Comparison of ENCODE assay signal across 29 cellular contexts in the genomic region with DNA sequence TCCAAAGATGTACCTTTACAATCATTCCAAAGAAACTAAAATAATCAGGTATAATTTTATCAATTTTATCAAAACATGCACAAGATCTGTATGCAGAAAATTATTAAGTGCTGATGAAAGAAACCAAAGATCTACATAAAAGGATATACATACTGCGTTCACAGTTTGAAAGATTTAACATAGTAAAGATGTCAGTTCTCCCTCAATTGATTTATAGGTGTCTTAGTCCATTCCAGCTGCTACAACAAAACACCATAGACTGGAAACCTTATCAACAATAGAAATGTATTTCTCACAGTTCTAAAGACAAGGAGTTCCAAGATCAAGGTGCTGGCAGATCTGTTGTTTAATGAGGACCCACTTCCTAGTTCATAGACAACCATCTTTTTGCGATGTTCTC.
"Had no signal": no experiment of that assay in that cellular context is flagged by ENCODE, and none has a peak within 500 bp of the region (broad histone marks: within the 10 kb centered on the region; RNA-seq: fewer than 3 reads in every experiment).

No MANE protein-coding gene starts in this region.

- H3K36me3 ChIP-seq: stomach, suprapubic skin, thoracic aorta, thyroid gland, tibial artery, tibial nerve, transverse colon, upper lobe of left lung, upper lobe of right lung, uterus, vagina had no signal

- H3K9me3 Mint-ChIP-seq: stimulated activated effector memory CD8-positive, alpha-beta T cell treated with anti-CD3 and anti-CD28 coated beads, Interleukin-12 subunit alpha, Interleukin-12 subunit beta, amount 100 ng/mL, for 72 hours; stimulated activated memory B cell treated with anti-CD40 and anti-IgM and Interleukin-4, amounts not matched to agents 10 μg/mL and 1 μg/mL and 100 μg/mL, for 72 hours; stimulated activated naive B cell treated with anti-CD40 and anti-IgM and Interleukin-4, amounts not matched to agents 10 μg/mL and 1 μg/mL and 100 μg/mL, for 72 hours; stimulated activated naive CD8-positive, alpha-beta T cell treated with anti-CD3 and anti-CD28 coated beads, Interleukin-15, amount 100 ng/mL, for 72 hours; stimulated activated naive CD8-positive, alpha-beta T cell treated with anti-CD3 and anti-CD28 coated beads, Interleukin-15, Interleukin-2, amounts not matched to agents 100 ng/mL and 50 ng/mL, for 24 hours; type B pancreatic cell had no signal

- H3K27me3 Mint-ChIP-seq: stimulated activated naive B cell treated with anti-CD40 and anti-IgM and Interleukin-4, amounts not matched to agents 10 μg/mL and 1 μg/mL and 100 μg/mL, for 72 hours; stimulated activated naive CD8-positive, alpha-beta T cell treated with anti-CD3 and anti-CD28 coated beads, Interleukin-15, amount 100 ng/mL, for 72 hours; stimulated activated naive CD8-positive, alpha-beta T cell treated with anti-CD3 and anti-CD28 coated beads, Interleukin-15, Interleukin-2, amounts not matched to agents 100 ng/mL and 50 ng/mL, for 24 hours; type B pancreatic cell had no signal

- H3K4me1 Mint-ChIP-seq: stimulated activated effector memory CD8-positive, alpha-beta T cell treated with anti-CD3 and anti-CD28 coated beads, Interleukin-12 subunit alpha, Interleukin-12 subunit beta, amount 100 ng/mL, for 72 hours; stimulated activated memory B cell treated with anti-CD40 and anti-IgM and Interleukin-4, amounts not matched to agents 10 μg/mL and 1 μg/mL and 100 μg/mL, for 72 hours; stimulated activated naive B cell treated with anti-CD40 and anti-IgM and Interleukin-4, amounts not matched to agents 10 μg/mL and 1 μg/mL and 100 μg/mL, for 72 hours; stimulated activated naive CD8-positive, alpha-beta T cell treated with anti-CD3 and anti-CD28 coated beads, Interleukin-15, amount 100 ng/mL, for 72 hours had no signal

- H3K4me3 ChIP-seq: stomach, suprapubic skin, testis, thoracic aorta, thyroid gland, tibial artery, tibial nerve, transverse colon, upper lobe of left lung, upper lobe of right lung, uterus, vagina had no signal

- H3K27ac Mint-ChIP-seq: stimulated activated effector memory CD8-positive, alpha-beta T cell treated with anti-CD3 and anti-CD28 coated beads, Interleukin-12 subunit alpha, Interleukin-12 subunit beta, amount 100 ng/mL, for 72 hours; stimulated activated memory B cell treated with anti-CD40 and anti-IgM and Interleukin-4, amounts not matched to agents 10 μg/mL and 1 μg/mL and 100 μg/mL, for 72 hours; stimulated activated naive B cell treated with anti-CD40 and anti-IgM and Interleukin-4, amounts not matched to agents 10 μg/mL and 1 μg/mL and 100 μg/mL, for 72 hours; stimulated activated naive CD8-positive, alpha-beta T cell treated with anti-CD3 and anti-CD28 coated beads, Interleukin-15, amount 100 ng/mL, for 72 hours; stimulated activated naive CD8-positive, alpha-beta T cell treated with anti-CD3 and anti-CD28 coated beads, Interleukin-15, Interleukin-2, amounts not matched to agents 100 ng/mL and 50 ng/mL, for 24 hours; type B pancreatic cell had no signal

- H3K4me1 ChIP-seq: stomach, suprapubic skin, thyroid gland, tibial nerve, transverse colon, upper lobe of left lung, upper lobe of right lung, uterus, vagina had no signal

- FAIRE-seq: urothelium cell line had no signal

- ATAC-seq: stimulated activated naive B cell treated with anti-CD40 and anti-IgM and Interleukin-4, amounts not matched to agents 10 μg/mL and 1 μg/mL and 100 μg/mL, for 72 hours; stimulated activated naive CD8-positive, alpha-beta T cell treated with anti-CD3 and anti-CD28 coated beads, Interleukin-15, amount 100 ng/mL, for 72 hours; stimulated activated naive CD8-positive, alpha-beta T cell treated with anti-CD3 and anti-CD28 coated beads, Interleukin-15, Interleukin-2, amounts not matched to agents 100 U/mL and 50 U/mL, for 24 hours; upper lobe of right lung had no signal

- H3K9me3 ChIP-seq: stomach, suprapubic skin, testis, thoracic aorta, thyroid gland, tibial artery, tibial nerve, transverse colon, upper lobe of left lung, upper lobe of right lung, uterus, vagina had no signal

- H3K36me3 Mint-ChIP-seq: stimulated activated effector memory CD8-positive, alpha-beta T cell treated with anti-CD3 and anti-CD28 coated beads, Interleukin-12 subunit alpha, Interleukin-12 subunit beta, amount 100 ng/mL, for 72 hours; stimulated activated memory B cell treated with anti-CD40 and anti-IgM and Interleukin-4, amounts not matched to agents 10 μg/mL and 1 μg/mL and 100 μg/mL, for 72 hours; stimulated activated naive B cell treated with anti-CD40 and anti-IgM and Interleukin-4, amounts not matched to agents 10 μg/mL and 1 μg/mL and 100 μg/mL, for 72 hours; type B pancreatic cell had no signal

- H3K27ac ChIP-seq: stomach, suprapubic skin, thoracic aorta, thyroid gland, tibial artery, tibial nerve, transverse colon, upper lobe of left lung, upper lobe of right lung, uterus, vagina had no signal

- H3K4me3 Mint-ChIP-seq: stimulated activated effector memory CD8-positive, alpha-beta T cell treated with anti-CD3 and anti-CD28 coated beads, Interleukin-12 subunit alpha, Interleukin-12 subunit beta, amount 100 ng/mL, for 72 hours; stimulated activated memory B cell treated with anti-CD40 and anti-IgM and Interleukin-4, amounts not matched to agents 10 μg/mL and 1 μg/mL and 100 μg/mL, for 72 hours; stimulated activated naive B cell treated with anti-CD40 and anti-IgM and Interleukin-4, amounts not matched to agents 10 μg/mL and 1 μg/mL and 100 μg/mL, for 72 hours; stimulated activated naive CD8-positive, alpha-beta T cell treated with anti-CD3 and anti-CD28 coated beads, Interleukin-15, amount 100 ng/mL, for 72 hours; stimulated activated naive CD8-positive, alpha-beta T cell treated with anti-CD3 and anti-CD28 coated beads, Interleukin-15, Interleukin-2, amounts not matched to agents 100 ng/mL and 50 ng/mL, for 24 hours; type B pancreatic cell had no signal

- H3K27me3 ChIP-seq: stomach, suprapubic skin, testis, thyroid gland, tibial artery, tibial nerve, transverse colon, upper lobe of left lung, upper lobe of right lung, uterus, vagina had no signal

- DNase-seq: stimulated activated CD4-positive, alpha-beta T cell treated with anti-CD3 and anti-CD28 coated beads, Interleukin-2, amount 100 ng/mL, for 48 hours; stimulated activated CD4-positive, alpha-beta T cell treated with anti-CD3 and anti-CD28 coated beads, Interleukin-4, amount 100 ng/mL, for 1 hour; stimulated activated CD4-positive, alpha-beta T cell treated with anti-CD3 and anti-CD28 coated beads, Interleukin-4, amount 100 ng/mL, for 24 hours; stimulated activated CD4-positive, alpha-beta T cell treated with anti-CD3 and anti-CD28 coated beads, Interleukin-4, amount 100 ng/mL, for 4 hours; stimulated activated CD8-positive, alpha-beta memory T cell treated with anti-CD3 and anti-CD28 coated beads, Interleukin-4, amount 100 ng/mL, for 48 hours; stimulated activated naive B cell treated with anti-CD40 and anti-IgM and Interleukin-4, amounts not matched to agents 10 μg/mL and 1 μg/mL and 100 μg/mL, for 72 hours; stimulated activated naive CD4-positive, alpha-beta T cell; stimulated activated naive CD4-positive, alpha-beta T cell treated with Interleukin-2 at 50 U/mL for 16 hours; stimulated activated naive CD8-positive, alpha-beta T cell treated with anti-CD3 and anti-CD28 coated beads, Interleukin-15, amount 100 ng/mL, for 72 hours; stimulated activated naive CD8-positive, alpha-beta T cell treated with anti-CD3 and anti-CD28 coated beads, Interleukin-15, Interleukin-2, amounts not matched to agents 100 U/mL and 50 U/mL, for 24 hours; stomach; substantia nigra; testis; thyroid gland; tibial artery; transverse colon; trophoblast cell; upper lobe of left lung; upper lobe of right lung; uterus had no signal
